Comparison of ENCODE assay signal across 8 cellular contexts in genomic region chr18:5975111-5975622, GRCh38.
DNase-seq lines count a peak whose midpoint lies in the region; ATAC-seq and TF ChIP-seq lines count a peak whose summit lies in the region.

No MANE protein-coding gene starts in this region.

- peaks cover 6% of the 10 kb centered on the region for H3K4me1 Mint-ChIP-seq in endothelial cell (ENCODE audit: unreplicated experiment)

- H3K36me3 Mint-ChIP-seq in endothelial cell (ENCODE audit: low read depth, unreplicated experiment): no peaks in the 10 kb centered on the region

- H3K36me3 ChIP-seq in heart right ventricle: no peaks in the 10 kb centered on the region

- H3K27ac Mint-ChIP-seq in endothelial cell (ENCODE audit: unreplicated experiment): no peak overlapping the region

- TF ChIP-seq CTCF in GM12864 (IDR thresholded peaks at IDR 0.05; ENCODE audit: low read depth, low read length, missing control alignments) (no peak), endothelial cell (IDR thresholded peaks at IDR 0.05; ENCODE audit: unreplicated experiment) (no peak), heart right ventricle (IDR thresholded peaks at IDR 0.05) (no peak)

- peaks cover 0 to 24% (median 0%) of the 10 kb centered on the region in 9 donors for H3K4me1 ChIP-seq in heart right ventricle

- intact Hi-C loops in heart right ventricle (cut with DNase I): loop anchor here in 1 of 10 donors (10.0 kb wide), 1 partner anchor 150 kb away; no protein-coding TSS in a partner anchor

- no peak overlapping the region for H3K4me3 Mint-ChIP-seq in endothelial cell (ENCODE audit: unreplicated experiment)

- H3K27ac ChIP-seq in heart right ventricle: no peak overlapping the region

- WGBS in heart right ventricle, 2 donors: 77 to 84% methylated on average over 7 of the region's 7 CpGs

- ATAC-seq in GM21528 (IDR thresholded peaks at IDR 0.05; ENCODE audit: low FRiP score, unreplicated experiment): peak; percentile 78
- ATAC-seq in heart right ventricle: no peak

- H3K27me3 ChIP-seq in heart right ventricle: peaks cover 0 to 4% (median 0%) of the 10 kb centered on the region in 7 donors

- H3K4me3 ChIP-seq in GM12864 (ENCODE audit: low read depth, low read length) (peak overlapping the region; percentile 37), heart right ventricle (no peak overlapping the region)

- H3K9me3 Mint-ChIP-seq in endothelial cell (ENCODE audit: unreplicated experiment): no peaks in the 10 kb centered on the region

- DNase-seq in GM12864 (ENCODE audit: low read depth) (peak; percentile 78), HT1080 (ENCODE audit: low read depth) (peak; percentile 68), germinal center (ENCODE audit: low spot score) (peak; percentile 60), NCI-H446 treated with DMSO at 0.1 percent for 48 hours (lab: John Stamatoyannopoulos, UW) (no peak), endothelial cell (ENCODE audit: low spot score) (no peak), heart right ventricle (no peak)
- DNase-seq in stimulated activated CD4-positive, alpha-beta T cell treated with anti-CD3 and anti-CD28 coated beads, Interleukin-15, amount 100 ng/mL, for 24 hours: no peak

- H3K9me3 ChIP-seq in heart right ventricle: no peaks in the 10 kb centered on the region

- peaks cover 3% of the 10 kb centered on the region for H3K27me3 Mint-ChIP-seq in endothelial cell (ENCODE audit: unreplicated experiment)

Comparison
In these comparisons a context has a peak if more than half of its experiments do, and no peak if none do; other contexts are left out.
1. DNase-seq: peak in GM12864 (single experiment), HT1080 (single experiment) and germinal center (single experiment); none in NCI-H446 treated with DMSO at 0.1 percent for 48 hours (single experiment), stimulated activated CD4-positive, alpha-beta T cell treated with anti-CD3 and anti-CD28 coated beads, Interleukin-15, amount 100 ng/mL, for 24 hours (single experiment), endothelial cell (single experiment) and heart right ventricle (0 of 2).